In the genomic region with DNA sequence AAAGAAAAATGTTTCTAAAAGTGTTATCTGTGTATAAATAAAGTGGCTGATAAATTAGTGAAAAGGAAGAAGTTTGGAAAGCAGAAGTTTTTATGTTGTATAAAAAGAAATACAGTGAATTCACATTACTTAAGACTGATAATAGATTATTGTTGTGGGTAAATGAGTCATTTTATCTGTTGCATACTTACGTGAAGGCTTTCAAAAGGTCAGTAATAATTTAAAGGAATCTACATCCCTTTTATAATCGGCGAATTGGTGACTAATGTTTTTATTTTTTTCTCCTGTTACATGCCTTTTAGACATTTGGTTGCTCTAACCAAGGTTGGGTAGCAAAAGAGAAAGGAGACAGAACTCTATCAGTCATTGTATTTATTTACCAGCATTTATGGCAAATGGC, we compare ENCODE assay signal across 3 cellular contexts.
TF ChIP-seq lines count a peak whose summit lies in the region.

No MANE protein-coding gene starts in this region.

TF ChIP-seq in A549, 52 proteins besides CTCF, POLR2A, EP300 and RAD21:
- TF ChIP-seq, protein P1, sequence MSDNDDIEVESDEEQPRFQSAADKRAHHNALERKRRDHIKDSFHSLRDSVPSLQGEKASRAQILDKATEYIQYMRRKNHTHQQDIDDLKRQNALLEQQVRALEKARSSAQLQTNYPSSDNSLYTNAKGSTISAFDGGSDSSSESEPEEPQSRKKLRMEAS (IDR thresholded peaks at IDR 0.05) = no peak

TF ChIP-seq in HCT116, 20 proteins besides CTCF, POLR2A, EP300 and RAD21:
- no peak for TF ChIP-seq YY1 (IDR thresholded peaks at IDR 0.05; ENCODE audit: extremely low read depth, insufficient replicate concordance, low read depth, low read length)
- TF ChIP-seq SIN3A (IDR thresholded peaks at IDR 0.05; ENCODE audit: low read depth) = no peak
- TF ChIP-seq EZH2 (IDR thresholded peaks at IDR 0.05) = no peak
- TF ChIP-seq EGR1 (IDR thresholded peaks at IDR 0.05; ENCODE audit: low read depth) = no peak
- no peak for TF ChIP-seq CEBPB (IDR thresholded peaks at IDR 0.05; ENCODE audit: low read depth)
- no peak for TF ChIP-seq REST (IDR thresholded peaks at IDR 0.05; ENCODE audit: low read depth)
- no peak for TF ChIP-seq JUND (IDR thresholded peaks at IDR 0.05)

TF ChIP-seq in endothelial cell of umbilical vein, 7 proteins besides CTCF, POLR2A, EP300 and RAD21:
- peak; percentile 17 for TF ChIP-seq FOS (IDR thresholded peaks at IDR 0.05; ENCODE audit: borderline replicate concordance, insufficient read depth, low read length)
- no peak for TF ChIP-seq GATA2 (IDR thresholded peaks at IDR 0.05; ENCODE audit: insufficient read depth, insufficient read length, low read depth, low read length)
- TF ChIP-seq MYC (IDR thresholded peaks at IDR 0.05; ENCODE audit: low read depth, low read length) = no peak
- no peak for TF ChIP-seq EZH2 (IDR thresholded peaks at IDR 0.05; ENCODE audit: borderline replicate concordance, low read depth, low read length, severe bottlenecking)
- no peak for TF ChIP-seq JUN (IDR thresholded peaks at IDR 0.05; ENCODE audit: borderline replicate concordance, insufficient read depth, insufficient read length, low read depth)
- no peak for TF ChIP-seq POLR2AphosphoS5 (IDR thresholded peaks at IDR 0.05; ENCODE audit: insufficient read depth, low read depth, low read length)
